11 cellular contexts compared by ENCODE assay signal in the genomic region with DNA sequence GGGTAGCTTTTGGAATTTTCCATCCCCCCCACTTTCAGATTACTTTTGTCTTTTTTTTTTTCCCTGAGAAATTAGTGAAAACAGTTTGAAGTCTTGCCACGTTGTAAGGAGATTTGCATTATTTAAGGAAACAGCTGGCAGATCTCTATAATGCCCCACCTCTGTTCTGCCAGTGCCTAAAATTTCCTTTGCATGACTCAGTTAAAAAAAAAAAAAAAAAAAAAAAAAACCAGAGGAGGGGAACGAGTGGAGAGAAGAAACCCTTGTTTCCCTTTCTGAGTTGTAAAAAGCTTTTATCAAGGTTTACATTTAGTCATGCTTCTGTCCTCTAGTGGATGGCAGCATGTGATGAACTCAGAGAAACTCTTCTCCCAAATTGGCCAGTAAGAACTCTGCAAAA. TPM values are rescaled to one million over a fixed set of nuclear protein-coding genes. Genes with fewer than 3 reads are reported as not detected.
DNase-seq lines count a peak whose midpoint lies in the region; ATAC-seq, FAIRE-seq and TF ChIP-seq lines count a peak whose summit lies in the region.
"Had no signal": no experiment of that assay in that cellular context is flagged by ENCODE, and none has a peak within 500 bp of the region (broad histone marks: within the 10 kb centered on the region; RNA-seq: fewer than 3 reads in every experiment).

No MANE protein-coding gene starts in this region.

- H3K79me2 ChIP-seq in keratinocyte (ENCODE audit: control insufficient read depth, insufficient read depth, low read length) (peaks cover 42% of the 10 kb centered on the region), HepG2 (ENCODE audit: insufficient read depth, low read length) (no peaks in the 10 kb centered on the region)

- H3K27me3 ChIP-seq in keratinocyte (ENCODE audit: control insufficient read depth, extremely low read depth, insufficient read depth, low read length), result no peaks in the 10 kb centered on the region
- H3K27me3 ChIP-seq in HepG2 (ENCODE audit: control insufficient read depth in 1 of 2, insufficient read depth in 2 of 2, low read length in 2 of 2), result no peaks in the 10 kb centered on the region

- no peak for TF ChIP-seq EP300 in A549 (IDR thresholded peaks at IDR 0.05)
- no peak for TF ChIP-seq EP300 in HepG2 (IDR thresholded peaks at IDR 0.05; ENCODE audit: low read depth in 2 of 2, low read length in 2 of 2)
- TF ChIP-seq EP300 in HepG2 (CRISPR knock-in tag; IDR thresholded peaks at IDR 0.05; ENCODE audit: borderline replicate concordance), result no peak

- H3K4me3 ChIP-seq in A549, result peak overlapping the region; percentile 18; the same call in 1 of the 3 replicates
- H3K4me3 ChIP-seq in astrocyte of the spinal cord (ENCODE audit: low read depth, low read length), result no peak overlapping the region
- H3K4me3 ChIP-seq in keratinocyte (ENCODE audit: control insufficient read depth in 2 of 3, extremely low read depth in 1 of 3, insufficient read depth in 2 of 3, low read depth in 1 of 3, low read length in 3 of 3), result peak overlapping the region in 2 of 3 experiments; percentile 35 to 43
- no peak overlapping the region for H3K4me3 ChIP-seq in HepG2 (replicated peaks in 1 of 3; ENCODE audit: insufficient read depth in 1 of 3, low read depth in 2 of 3, low read length in 3 of 3)

- POLR2A ChIA-PET in A549 (lab: Yijun Ruan, JAX) (interaction anchor here (0.7 to 2.5 kb wide), 2 partner anchors 34 to 682 kb away, joined by 3 to 7 read pairs; a partner anchor contains a TSS), HepG2 (lab: Yijun Ruan, JAX) (no interaction called here)

- peak overlapping the region; percentile 77 for H3K4me3 Mint-ChIP-seq in HFFc6

- no peaks in the 10 kb centered on the region for H3K9me3 Mint-ChIP-seq in HFFc6

- no peaks in the 10 kb centered on the region; the same call in 1 of the 2 replicates for H3K36me3 Mint-ChIP-seq in HFFc6 (ENCODE audit: low read depth)

- H3K4me1 Mint-ChIP-seq in HFFc6 (ENCODE audit: low read depth), result peaks cover 49% of the 10 kb centered on the region

- dilution Hi-C loops in keratinocyte (cut with MboI; ENCODE audit: extremely low pct_ligation_motif_present, low sequenced_read_pairs), result no loop called here

- no peaks in the 10 kb centered on the region for H3K36me3 ChIP-seq in keratinocyte (ENCODE audit: control insufficient read depth in 2 of 2, extremely low read depth in 1 of 2, insufficient read depth in 2 of 2, low read length in 2 of 2)
- no peaks in the 10 kb centered on the region for H3K36me3 ChIP-seq in HepG2 (replicated peaks in 1 of 2; ENCODE audit: control insufficient read depth in 1 of 2, insufficient read depth in 2 of 2, low read length in 2 of 2)

- H4K20me1 ChIP-seq in keratinocyte (ENCODE audit: control insufficient read depth, extremely low read depth, insufficient read depth, low read length) (no peaks in the 10 kb centered on the region), HepG2 (ENCODE audit: insufficient read depth, low read length) (no peaks in the 10 kb centered on the region)

- H2AFZ ChIP-seq in keratinocyte (ENCODE audit: control insufficient read depth, low read length) (no peak overlapping the region), HepG2 (ENCODE audit: low read length) (no peak overlapping the region)

- H3K9me1 ChIP-seq in keratinocyte (ENCODE audit: control insufficient read depth, extremely low read depth, insufficient read depth, low read length), result no peaks in the 10 kb centered on the region

- 0% methylated on average over 2 of the region's 2 CpGs for WGBS in A549 (ENCODE audit: missing lambda C conversion rate)
- 4% methylated on average over 2 of the region's 2 CpGs for WGBS in HepG2 (ENCODE audit: low lambda C conversion rate)

- ATAC-seq in A549 (peak; percentile 62 to 70), HG02798 (IDR thresholded peaks at IDR 0.05; ENCODE audit: poor library complexity, unreplicated experiment) (no peak), HepG2 (no peak)

- in situ Hi-C loops in astrocyte of the spinal cord (cut with HindIII; ENCODE audit: low sequenced_read_pairs) (no loop called here), HepG2 (cut with HindIII; ENCODE audit: extremely low pct_ligation_motif_present, low pct_unique_long_range_greater_than_20kb) (no loop called here)

- DNase-seq in A549 (ENCODE audit: low read depth in 1 of 2, low spot score in 1 of 2), result peak in 1 of 2 experiments; percentile 37
- peak; percentile 68 for DNase-seq in HFFc6
- DNase-seq in astrocyte of the spinal cord (ENCODE audit: low read depth, low spot score), result peak; percentile 30
- DNase-seq in keratinocyte (ENCODE audit: low read depth, low spot score), result peak; percentile 42
- DNase-seq in HepG2 (ENCODE audit: low spot score), result no peak
- no peak for DNase-seq in activated naive CD4-positive, alpha-beta T cell (lab: John Stamatoyannopoulos, UW)
- DNase-seq in SK-N-DZ (ENCODE audit: low spot score), result no peak
- DNase-seq: activated CD4-positive, alpha-beta T cell treated with anti-CD3 and anti-CD28 coated beads for 4 hours; effector CD8-positive, alpha-beta T cell; NCI-H1048 had no signal

- CTCF ChIA-PET in A549 (lab: Yijun Ruan, JAX), result interaction anchor here (0.6 to 0.9 kb wide), 5 partner anchors 12 to 575 kb away, joined by 3 to 4 read pairs (median 3); no protein-coding TSS in a partner anchor
- CTCF ChIA-PET in HepG2 (lab: Yijun Ruan, JAX; ENCODE audit: low intra/inter-chr PET ratio, low total read pairs), result no interaction called here

- TF ChIP-seq RAD21 in A549 (conservative IDR thresholded peaks at IDR 0.05 in 1 of 2, IDR thresholded peaks at IDR 0.05 in 1 of 2), result no peak
- no peak for TF ChIP-seq RAD21 in HepG2 (CRISPR knock-in tag; IDR thresholded peaks at IDR 0.05)

- H3K27ac ChIP-seq in A549, result peak overlapping the region; percentile 76 to 82
- H3K27ac ChIP-seq in keratinocyte (ENCODE audit: control insufficient read depth, insufficient read depth, low read length), result peak overlapping the region; percentile 47
- no peak overlapping the region for H3K27ac ChIP-seq in HepG2 (ENCODE audit: extremely low read length, insufficient read depth, low read length)

- H3K4me1 ChIP-seq in A549 (peaks cover 35% of the 10 kb centered on the region), keratinocyte (ENCODE audit: control insufficient read depth, extremely low read depth, insufficient read depth, low read length) (peaks cover 29% of the 10 kb centered on the region), HepG2 (ENCODE audit: insufficient read depth, low read length) (no peaks in the 10 kb centered on the region)

- TF ChIP-seq CTCF in A549 (IDR thresholded peaks at IDR 0.05) (no peak), HFFc6 (IDR thresholded peaks at IDR 0.05) (peak; percentile 37), astrocyte of the spinal cord (IDR thresholded peaks at IDR 0.05; ENCODE audit: low read depth, low read length) (no peak), keratinocyte (optimal IDR thresholded peaks at IDR 0.05 in 1 of 3, IDR thresholded peaks at IDR 0.05 in 1 of 3, conservative IDR thresholded peaks at IDR 0.05 in 1 of 3; ENCODE audit: extremely low read depth in 1 of 3, insufficient read depth in 2 of 3, low read length in 3 of 3) (no peak), HepG2 (CRISPR knock-in tag; IDR thresholded peaks at IDR 0.05) (no peak)

- intact Hi-C loops in HepG2 (cut with micrococcal nuclease; ENCODE audit: unreplicated experiment), result no loop called here

- no peaks in the 10 kb centered on the region for H3K27me3 Mint-ChIP-seq in HFFc6 (ENCODE audit: insufficient read depth)

- TF ChIP-seq POLR2A in A549 (IDR thresholded peaks at IDR 0.05; ENCODE audit: low read length) (no peak), HepG2 (IDR thresholded peaks at IDR 0.05; ENCODE audit: insufficient read depth in 1 of 2, low read depth in 2 of 2, low read length in 2 of 2) (no peak)

- no peak for FAIRE-seq in A549 (lab: Jason Lieb, UNC)
- FAIRE-seq in keratinocyte (lab: Jason Lieb, UNC), result peak; percentile 83
- no peak for FAIRE-seq in HepG2 (lab: Jason Lieb, UNC)

- H3K4me2 ChIP-seq in A549, result peak overlapping the region; percentile 92
- H3K4me2 ChIP-seq in keratinocyte (ENCODE audit: control insufficient read depth, extremely low read depth, insufficient read depth, low read depth, low read length), result peak overlapping the region; percentile 77
- no peak overlapping the region for H3K4me2 ChIP-seq in HepG2 (ENCODE audit: low read depth, low read length)

- H3K9ac ChIP-seq in keratinocyte (ENCODE audit: control insufficient read depth, extremely low read depth, insufficient read depth, low read length) (no peak overlapping the region), HepG2 (ENCODE audit: insufficient read depth, low read depth, low read length) (no peak overlapping the region)

- BruUV-seq in HepG2 (replicated peaks; lab: Mats Ljungman, UMichigan), result no TSS peak

- peak overlapping the region; percentile 83 for H3K27ac Mint-ChIP-seq in HFFc6

- H3K9me3 ChIP-seq in A549, result no peaks in the 10 kb centered on the region
- H3K9me3 ChIP-seq in keratinocyte (ENCODE audit: control insufficient read depth, low read depth, low read length), result no peaks in the 10 kb centered on the region
- H3K9me3 ChIP-seq in HepG2 (ENCODE audit: low read length), result no peaks in the 10 kb centered on the region

RNA-seq across cellular contexts. Expression of a gene that starts 33.5 kb away (rescaled TPM):
- polyA plus RNA-seq in A549 (2011; rRNA removed) (11.8 and 16.1 TPM in 2 replicates), A549 (2017; fragmentation: RNase III; extraction: RNeasy Plus Mini Kit Qiagen cat#74134 plus additional on column Dnase treatment) (9.0 to 11.5 TPM (median 10.8 TPM) in 3 replicates), keratinocyte (13.9 to 18.9 TPM (median 13.9 TPM) in 3 replicates), HepG2 (2011; rRNA removed) (1.4 and 1.8 TPM in 2 replicates)
- polyA plus RNA-seq in A549 (2012; cell fraction: cytosol; rRNA removed), result 3.1 and 3.2 TPM in 2 replicates
- polyA plus RNA-seq in A549 (2012; cell fraction: nucleus; rRNA removed), result 1.8 and 3.5 TPM in 2 replicates
- polyA minus RNA-seq in A549 (2011; rRNA and poly(A)+ RNA removed), result 12.3 and 14.6 TPM in 2 replicates
- total RNA-seq in HFFc6 (2021; fragmentation: NEBNext Ultra II Directional; extraction: Animal tissue kit (Norgen Biotek cat#: 25700)), result 10 to 100 TPM; 12.2 to 15.6 (median 13.7) TPM
- polyA plus RNA-seq in keratinocyte (2011; ENCODE audit: low read depth), result 9.6 TPM
- 10.8 and 16.1 TPM in 2 replicates for polyA plus RNA-seq in keratinocyte (2011; cell fraction: cytosol; rRNA removed)
- 23.0 and 24.5 TPM in 2 replicates for polyA plus RNA-seq in keratinocyte (2011; cell fraction: nucleus; rRNA removed)
- 12.9 and 18.1 TPM in 2 replicates for polyA plus RNA-seq in keratinocyte (2012; ENCODE audit: low replicate concordance)
- 9.4 to 28.2 TPM (median 16.1 TPM) in 3 replicates for polyA minus RNA-seq in keratinocyte
- 12.3 TPM for polyA minus RNA-seq in keratinocyte (2011; cell fraction: cytosol; rRNA and poly(A)+ RNA removed)
- 20.3 and 40.6 TPM in 2 replicates for polyA minus RNA-seq in keratinocyte (2011; cell fraction: nucleus; rRNA and poly(A)+ RNA removed)
- 2.6 and 2.9 TPM in 2 replicates for total RNA-seq in HepG2 (2016; rRNA removed; fragmentation: Illumina TruSeq; extraction: Trizol)
- 0.62 and 0.71 TPM in 2 replicates for total RNA-seq in HepG2 (2016; cell fraction: cytosol; rRNA removed; fragmentation: Illumina TruSeq; extraction: Trizol; ENCODE audit: low read depth)
- total RNA-seq in HepG2 (2016; cell fraction: insoluble cytoplasmic fraction; rRNA removed; fragmentation: Illumina TruSeq; extraction: Trizol), result 2.5 TPM in 2 replicates
- 0.96 and 0.99 TPM in 2 replicates for total RNA-seq in HepG2 (2016; cell fraction: membrane; rRNA removed; fragmentation: Illumina TruSeq; extraction: Trizol)
- total RNA-seq in HepG2 (2016; cell fraction: nucleus; rRNA removed; fragmentation: Illumina TruSeq; extraction: Trizol), result 2.9 and 3.2 TPM in 2 replicates
- polyA plus RNA-seq in HepG2 (2011; cell fraction: cytosol; rRNA removed), result 1.1 and 1.2 TPM in 2 replicates
- polyA plus RNA-seq in HepG2 (2011; cell fraction: nucleus; rRNA removed), result 1.3 TPM in 2 replicates
- polyA plus RNA-seq in HepG2 (2012), result 1.3 and 2.3 TPM in 2 replicates
- polyA plus RNA-seq in HepG2 (2016; cell fraction: cytosol; fragmentation: Illumina TruSeq; extraction: Trizol; ENCODE audit: low read depth), result 0.12 and 0.16 TPM in 2 replicates
- polyA plus RNA-seq in HepG2 (2016; cell fraction: insoluble cytoplasmic fraction; fragmentation: Illumina TruSeq; extraction: Trizol; ENCODE audit: low read depth), result 1.6 and 2.0 TPM in 2 replicates
- 0.38 and 0.58 TPM in 2 replicates for polyA plus RNA-seq in HepG2 (2016; cell fraction: membrane; fragmentation: Illumina TruSeq; extraction: Trizol; ENCODE audit: low read depth)
- polyA plus RNA-seq in HepG2 (2016; cell fraction: nucleus; fragmentation: Illumina TruSeq; extraction: Trizol; ENCODE audit: insufficient read depth, low read depth), result 1.9 and 2.5 TPM in 2 replicates
- 1.8 and 15.1 TPM in 2 replicates for polyA minus RNA-seq in HepG2 (2011; rRNA and poly(A)+ RNA removed; ENCODE audit: low replicate concordance)
- 1.8 and 1.9 TPM in 2 replicates for polyA minus RNA-seq in HepG2 (2011; cell fraction: cytosol; rRNA and poly(A)+ RNA removed)
- 4.6 and 7.1 TPM in 2 replicates for polyA minus RNA-seq in HepG2 (2011; cell fraction: nucleus; rRNA and poly(A)+ RNA removed)
- 6.1 and 6.8 TPM in 2 replicates for polyA plus RNA-seq in SK-N-DZ (2014; cell fraction: cytosol; rRNA removed)
- 4.8 and 6.5 TPM in 2 replicates for polyA plus RNA-seq in SK-N-DZ (2014; cell fraction: nucleus; rRNA removed)

Comparison
In these comparisons a context has a peak if more than half of its experiments do, and no peak if none do; other contexts are left out.
1. ATAC-seq: peak in A549 (2 of 2); none in HG02798 (single experiment) and HepG2 (single experiment).
2. DNase-seq: peak in HFFc6 (single experiment), astrocyte of the spinal cord (single experiment) and keratinocyte (single experiment); none in HepG2 (single experiment), activated naive CD4-positive, alpha-beta T cell (0 of 4) and SK-N-DZ (single experiment).
3. H3K4me3 ChIP-seq: peak in A549 (single experiment) and keratinocyte (2 of 3); none in astrocyte of the spinal cord (single experiment) and HepG2 (0 of 3).